Comparison of ENCODE assay signal across 17 cellular contexts in the genomic region with DNA sequence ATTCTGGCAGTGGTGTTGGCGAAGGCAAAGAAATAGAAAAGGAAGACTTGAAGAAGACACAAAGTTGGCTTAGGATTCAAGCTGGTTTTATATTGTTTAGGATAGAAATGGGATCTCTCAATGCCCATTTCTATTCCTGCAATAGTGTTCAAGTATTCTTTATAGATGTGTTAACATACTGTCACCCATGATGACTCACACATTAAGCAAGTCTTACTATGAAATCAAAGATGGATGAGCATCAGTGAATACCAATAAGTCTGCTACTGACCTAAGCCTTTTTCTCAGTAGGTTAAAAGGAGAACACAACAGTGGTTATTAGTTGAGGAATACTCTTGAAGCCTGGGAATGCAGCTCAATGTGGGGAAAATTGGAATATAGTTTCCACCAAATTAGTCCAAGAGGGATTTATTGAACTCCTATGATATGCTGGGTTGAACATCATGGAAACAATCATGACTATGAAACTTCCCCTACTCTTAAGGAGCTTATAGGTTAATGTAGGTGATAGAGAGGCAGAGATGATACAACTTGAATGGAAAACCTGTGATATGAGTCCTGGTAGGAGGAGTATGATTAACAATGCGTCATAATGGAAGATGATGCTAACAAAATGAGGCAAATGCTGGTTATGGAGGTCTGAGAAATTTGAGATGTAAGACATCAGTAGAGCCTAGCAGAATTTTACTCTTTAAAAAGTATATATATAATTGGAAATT.
DNase-seq lines count a peak whose midpoint lies in the region; ATAC-seq and TF ChIP-seq lines count a peak whose summit lies in the region.
"Had no signal": no experiment of that assay in that cellular context is flagged by ENCODE, and none has a peak within 500 bp of the region (broad histone marks: within the 10 kb centered on the region; RNA-seq: fewer than 3 reads in every experiment).

No MANE protein-coding gene starts in this region.

- no peak overlapping the region for H3K4me3 ChIP-seq in PC-3 (ENCODE audit: low read length)
- H3K4me3 ChIP-seq in epithelial cell of esophagus (ENCODE audit: low read length): no peak overlapping the region

- peaks cover 6% of the 10 kb centered on the region for H3K27me3 Mint-ChIP-seq in activated naive CD8-positive, alpha-beta T cell
- H3K27me3 Mint-ChIP-seq in activated naive CD8-positive, alpha-beta T cell treated with anti-CD3 and anti-CD28 coated beads for 36 hours: peaks cover 9% of the 10 kb centered on the region
- peaks cover 14% of the 10 kb centered on the region for H3K27me3 Mint-ChIP-seq in stimulated activated naive CD8-positive, alpha-beta T cell treated with anti-CD3 and anti-CD28 coated beads, Interleukin-15, amount 100 ng/mL, for 72 hours

- H3K9me3 Mint-ChIP-seq in activated naive CD8-positive, alpha-beta T cell (ENCODE audit: low read depth): no peaks in the 10 kb centered on the region
- H3K9me3 Mint-ChIP-seq in activated naive CD8-positive, alpha-beta T cell treated with anti-CD3 and anti-CD28 coated beads for 36 hours: no peaks in the 10 kb centered on the region
- peaks cover 0 to 7% of the 10 kb centered on the region in 2 donors for H3K9me3 Mint-ChIP-seq in stimulated activated naive CD8-positive, alpha-beta T cell treated with anti-CD3 and anti-CD28 coated beads, Interleukin-15, amount 100 ng/mL, for 72 hours

- no peak for ATAC-seq in PC-3
- ATAC-seq in stimulated activated naive CD8-positive, alpha-beta T cell treated with anti-CD3 and anti-CD28 coated beads, Interleukin-15, amount 100 ng/mL, for 72 hours: peak; percentile 43

- H3F3A ChIP-seq in PC-3 (ENCODE audit: low read length, unreplicated experiment): no peaks in the 10 kb centered on the region

- H3K4me1 Mint-ChIP-seq in activated naive CD8-positive, alpha-beta T cell (ENCODE audit: low read depth): no peaks in the 10 kb centered on the region
- no peaks in the 10 kb centered on the region for H3K4me1 Mint-ChIP-seq in activated naive CD8-positive, alpha-beta T cell treated with anti-CD3 and anti-CD28 coated beads for 36 hours
- no peaks in the 10 kb centered on the region for H3K4me1 Mint-ChIP-seq in stimulated activated naive CD8-positive, alpha-beta T cell treated with anti-CD3 and anti-CD28 coated beads, Interleukin-15, amount 100 ng/mL, for 72 hours

- H3K9me3 ChIP-seq in PC-3 (ENCODE audit: low read length): no peaks in the 10 kb centered on the region

- no peak overlapping the region for H3K4me2 ChIP-seq in PC-3 (ENCODE audit: low read length)

- H3K27ac Mint-ChIP-seq in activated naive CD8-positive, alpha-beta T cell: peak overlapping the region; percentile 22
- no peak overlapping the region for H3K27ac Mint-ChIP-seq in activated naive CD8-positive, alpha-beta T cell treated with anti-CD3 and anti-CD28 coated beads for 36 hours
- peak overlapping the region in 1 of 2 donors; percentile 12 for H3K27ac Mint-ChIP-seq in stimulated activated naive CD8-positive, alpha-beta T cell treated with anti-CD3 and anti-CD28 coated beads, Interleukin-15, amount 100 ng/mL, for 72 hours

- TF ChIP-seq CTCF in PC-3 (conservative IDR thresholded peaks at IDR 0.05; ENCODE audit: low read depth, low read length) (no peak), epithelial cell of esophagus (IDR thresholded peaks at IDR 0.05; ENCODE audit: insufficient read depth, low read depth, low read length, missing control alignments) (no peak)

- POLR2A ChIA-PET in PC-3 (lab: Charles Lee; ENCODE audit: unreplicated experiment): no interaction called here

- H3K4me1 ChIP-seq in PC-3 (ENCODE audit: insufficient read depth, low read length): no peaks in the 10 kb centered on the region

- intact Hi-C loops in PC-3 (cut with micrococcal nuclease): no loop called here

- H3K9me2 ChIP-seq in PC-3 (replicated peaks; ENCODE audit: low read length): 0 out of 2 replicates have a peak, but pooled peaks cover 5% of the 10 kb centered on the region

- H3K79me2 ChIP-seq in PC-3 (ENCODE audit: low read length): no peaks in the 10 kb centered on the region

- no peak for DNase-seq in activated naive CD8-positive, alpha-beta T cell treated with anti-CD3 and anti-CD28 coated beads for 36 hours
- DNase-seq in PC-3 (peak; percentile 25), epithelial cell of esophagus (ENCODE audit: low read depth) (peak; percentile 43), mesenteric fat pad (ENCODE audit: low spot score) (no peak), caudate nucleus (lab: John Stamatoyannopoulos, UW) (no peak)
- no peak for DNase-seq in stimulated activated naive CD8-positive, alpha-beta T cell treated with anti-CD3 and anti-CD28 coated beads, Interleukin-15, amount 100 ng/mL, for 72 hours
- DNase-seq in activated effector memory CD4-positive, alpha-beta T cell treated with anti-CD3 and anti-CD28 coated beads, Interleukin-2, amount 50 U/mL, for 16 hours: no peak
- DNase-seq: AML-193; DMS79; NCI-H1105; NCI-H2081; NCI-H2171 treated with DMSO at 0.1 percent for 48 hours; NCI-H69; NK-92 treated with Interleukin-12 subunit alpha and Interleukin-12 subunit beta, amount 100 ng/mL, for 24 hours; Right ventricle myocardium superior had no signal

- H3K27ac ChIP-seq in PC-3 (ENCODE audit: low read length) (no peak overlapping the region), caudate nucleus (ENCODE audit: low read depth, low read length) (no peak overlapping the region)
- H3K27ac ChIP-seq: C4-2B had no signal

- no peak overlapping the region for H3K9ac ChIP-seq in PC-3 (ENCODE audit: low read length)

- H3K36me3 Mint-ChIP-seq in activated naive CD8-positive, alpha-beta T cell: no peaks in the 10 kb centered on the region
- H3K36me3 Mint-ChIP-seq in activated naive CD8-positive, alpha-beta T cell treated with anti-CD3 and anti-CD28 coated beads for 36 hours: no peaks in the 10 kb centered on the region

- 0 out of 2 replicates have a peak, but pooled peaks cover 5% of the 10 kb centered on the region for H3K27me3 ChIP-seq in PC-3 (ENCODE audit: low read length)

- BruUV-seq in PC-3 (replicated peaks; lab: Mats Ljungman, UMichigan): no TSS peak

- H3K4me3 Mint-ChIP-seq in activated naive CD8-positive, alpha-beta T cell: no peak overlapping the region
- no peak overlapping the region for H3K4me3 Mint-ChIP-seq in activated naive CD8-positive, alpha-beta T cell treated with anti-CD3 and anti-CD28 coated beads for 36 hours
- H3K4me3 Mint-ChIP-seq in stimulated activated naive CD8-positive, alpha-beta T cell treated with anti-CD3 and anti-CD28 coated beads, Interleukin-15, amount 100 ng/mL, for 72 hours: no peak overlapping the region

- H4K20me1 ChIP-seq in PC-3 (ENCODE audit: low read length): no peaks in the 10 kb centered on the region

- CTCF ChIA-PET in PC-3 (lab: Charles Lee): no interaction called here

- no peaks in the 10 kb centered on the region for H3K36me3 ChIP-seq in PC-3 (ENCODE audit: low read depth, low read length)

- no peak overlapping the region for H2AFZ ChIP-seq in PC-3 (ENCODE audit: low read length)

Comparison
In these comparisons a context has a peak if more than half of its experiments do, and no peak if none do; other contexts are left out.
1. DNase-seq: peak in PC-3 (single experiment) and epithelial cell of esophagus (single experiment); none in activated naive CD8-positive, alpha-beta T cell treated with anti-CD3 and anti-CD28 coated beads for 36 hours (single experiment), stimulated activated naive CD8-positive, alpha-beta T cell treated with anti-CD3 and anti-CD28 coated beads, Interleukin-15, amount 100 ng/mL, for 72 hours (0 of 2), activated effector memory CD4-positive, alpha-beta T cell treated with anti-CD3 and anti-CD28 coated beads, Interleukin-2, amount 50 U/mL, for 16 hours (single experiment), mesenteric fat pad (single experiment) and caudate nucleus (0 of 61).